ENCODE assay signal across 22 cellular contexts in the genomic region with DNA sequence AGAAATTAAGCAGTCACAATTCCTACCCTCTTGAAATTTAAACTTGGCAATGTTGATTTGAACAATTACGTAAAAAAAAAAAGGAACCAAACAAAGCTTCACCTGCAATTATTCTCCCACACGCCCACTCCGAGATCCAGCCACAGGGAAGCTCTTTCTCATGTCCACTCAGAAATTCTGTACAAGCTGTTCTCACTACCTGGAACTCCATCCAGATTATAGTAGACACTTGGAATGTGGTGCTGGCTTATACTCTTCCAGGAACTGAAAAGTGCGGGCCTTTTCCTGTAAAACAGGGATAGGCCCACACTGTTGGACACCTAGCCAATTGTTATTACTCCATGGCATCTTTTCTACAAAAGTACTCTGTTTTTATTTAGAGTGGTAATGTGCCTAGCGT. TPM values are rescaled to one million over a fixed set of nuclear protein-coding genes. Genes with fewer than 3 reads are reported as not detected.
A peak's percentile ranks its signal among the peaks of the same experiment; 100 is the strongest.
DNase-seq lines count a peak whose midpoint lies in the region; ATAC-seq and TF ChIP-seq lines count a peak whose summit lies in the region.
"Had no signal": no experiment of that assay in that cellular context is flagged by ENCODE, and none has a peak within 500 bp of the region (broad histone marks: within the 10 kb centered on the region; RNA-seq: fewer than 3 reads in every experiment).

No MANE protein-coding gene starts in this region.

- peak overlapping the region; percentile 97 for H3K27ac Mint-ChIP-seq in nephron progenitor cell
- H3K27ac Mint-ChIP-seq: activated CD8-positive, alpha-beta T cell treated with anti-CD3 and anti-CD28 coated beads, Interleukin-2, amount 10 ng/mL, durations not matched to agents 7 days and 5 days; CD4-positive, alpha-beta T cell; naive thymus-derived CD4-positive, alpha-beta T cell; T-cell had no signal

- DNase-seq in DMS 273 (lab: John Stamatoyannopoulos, UW; ENCODE audit: unreplicated experiment) (peak; percentile 55), DMS 273 treated with DMSO at 0.1 percent for 48 hours (lab: John Stamatoyannopoulos, UW) (no peak), esophagus muscularis mucosa (ENCODE audit: extremely low spot score) (no peak), nephron progenitor cell (no peak), LoVo (ENCODE audit: low spot score) (no peak)
- DNase-seq in stimulated activated CD4-positive, alpha-beta T cell treated with anti-CD3 and anti-CD28 coated beads, Interleukin-1b, Interleukin-23, amount 100 ng/mL, for 48 hours: no peak
- DNase-seq: activated CD4-positive, alpha-beta T cell treated with anti-CD3 and anti-CD28 coated beads for 1 hour; activated CD8-positive, alpha-beta T cell treated with anti-CD3 and anti-CD28 coated beads, Interleukin-2, amount 10 ng/mL, durations not matched to agents 7 days and 5 days; activated gamma-delta T cell treated with Interleukin-2 at 50 U/mL for 16 hours; activated T-cell treated with anti-CD3 and anti-CD28 coated beads, Interleukin-2, amount 50 U/mL, for 1 hour; CD4-positive, alpha-beta T cell; naive thymus-derived CD4-positive, alpha-beta T cell; NCI-H1092; NCI-H2081; stimulated activated CD4-positive, alpha-beta T cell treated with anti-CD3 and anti-CD28 coated beads, Interleukin-4, amount 100 ng/mL, for 1 hour; stimulated activated naive CD4-positive, alpha-beta T cell; T-cell; tibial artery had no signal

- H3K27me3 Mint-ChIP-seq in nephron progenitor cell (ENCODE audit: low read depth, poor library complexity): peaks cover 8% of the 10 kb centered on the region
- H3K27me3 Mint-ChIP-seq: CD4-positive, alpha-beta T cell had no signal

- TF ChIP-seq CTCF in esophagus muscularis mucosa (IDR thresholded peaks at IDR 0.05) (no peak), nephron progenitor cell (IDR thresholded peaks at IDR 0.05) (no peak)

- H3K27ac ChIP-seq in esophagus muscularis mucosa (replicated peaks in 1 of 4) (peak overlapping the region; percentile 50 to 82 (median 56)), stomach smooth muscle (ENCODE audit: low read length) (peak overlapping the region; percentile 55)
- H3K27ac ChIP-seq: 22Rv1, tibial artery had no signal

- H3K4me3 ChIP-seq in esophagus muscularis mucosa (no peak overlapping the region), stomach smooth muscle (ENCODE audit: low read length in 2 of 2) (no peak overlapping the region)
- H3K4me3 ChIP-seq: smooth muscle cell, tibial artery had no signal

- intact Hi-C loops in esophagus muscularis mucosa (cut with DNase I): no loop called here

- no peak overlapping the region for H3K4me3 Mint-ChIP-seq in nephron progenitor cell
- H3K4me3 Mint-ChIP-seq: activated CD8-positive, alpha-beta T cell treated with anti-CD3 and anti-CD28 coated beads, Interleukin-2, amount 10 ng/mL, durations not matched to agents 7 days and 5 days; CD4-positive, alpha-beta T cell; naive thymus-derived CD4-positive, alpha-beta T cell; T-cell had no signal

- peaks cover 37% of the 10 kb centered on the region for H3K4me1 Mint-ChIP-seq in nephron progenitor cell
- H3K4me1 Mint-ChIP-seq: T-cell had no signal

- no peak overlapping the region for H3K9ac ChIP-seq in stomach smooth muscle (ENCODE audit: low read length in 2 of 2)

- WGBS in esophagus muscularis mucosa: 50% methylated on average over 5 of the region's 5 CpGs

- H3K36me3 ChIP-seq in esophagus muscularis mucosa: no peaks in the 10 kb centered on the region
- no peaks in the 10 kb centered on the region for H3K36me3 ChIP-seq in stomach smooth muscle (ENCODE audit: control insufficient read depth in 2 of 2, insufficient read depth in 2 of 2, low read length in 2 of 2)
- H3K36me3 ChIP-seq: tibial artery had no signal

- peaks cover 4% of the 10 kb centered on the region for H3K9me3 Mint-ChIP-seq in nephron progenitor cell
- H3K9me3 Mint-ChIP-seq: CD4-positive, alpha-beta T cell; naive thymus-derived CD4-positive, alpha-beta T cell; T-cell had no signal

- TF ChIP-seq POLR2A in esophagus muscularis mucosa (IDR thresholded peaks at IDR 0.05; ENCODE audit: low read depth): no peak

- H3K4me1 ChIP-seq in esophagus muscularis mucosa: peaks cover 4 to 23% (median 13%) of the 10 kb centered on the region in 4 donors
- peaks cover 15% of the 10 kb centered on the region for H3K4me1 ChIP-seq in stomach smooth muscle (ENCODE audit: control insufficient read depth, insufficient read depth, low read length)
- H3K4me1 ChIP-seq: tibial artery had no signal

- H3K27me3 ChIP-seq in esophagus muscularis mucosa: no peaks in the 10 kb centered on the region
- no peaks in the 10 kb centered on the region for H3K27me3 ChIP-seq in stomach smooth muscle (ENCODE audit: control insufficient read depth in 1 of 2, insufficient read depth in 2 of 2, low read length in 2 of 2)
- H3K27me3 ChIP-seq: tibial artery had no signal

- no peaks in the 10 kb centered on the region for H3K36me3 Mint-ChIP-seq in nephron progenitor cell (ENCODE audit: low read depth)
- H3K36me3 Mint-ChIP-seq: naive thymus-derived CD4-positive, alpha-beta T cell; T-cell had no signal

- no peak for ATAC-seq in HG03378 (IDR thresholded peaks at IDR 0.05; ENCODE audit: unreplicated experiment)
- ATAC-seq: activated CD8-positive, alpha-beta T cell treated with anti-CD3 and anti-CD28 coated beads, Interleukin-2, amount 10 ng/mL, durations not matched to agents 7 days and 5 days; naive thymus-derived CD4-positive, alpha-beta T cell; T-cell had no signal

- peak; percentile 44 for TF ChIP-seq EP300 in esophagus muscularis mucosa (IDR thresholded peaks at IDR 0.05)

- H3K9me3 ChIP-seq in esophagus muscularis mucosa (no peaks in the 10 kb centered on the region), stomach smooth muscle (ENCODE audit: control insufficient read depth in 2 of 2, low read length in 2 of 2) (no peaks in the 10 kb centered on the region)
- H3K9me3 ChIP-seq: tibial artery had no signal

RNA-seq across cellular contexts. Expression of gene TOMM7, which starts 20.3 kb away (rescaled TPM):
- total RNA-seq in esophagus muscularis mucosa: 100 to 1,000 TPM; 141 to 303 (median 267) TPM
